ENCODE assay signal across 19 cellular contexts in genomic region chr17:15918661-15919259, GRCh38. TPM values are rescaled to one million over a fixed set of nuclear protein-coding genes. Genes with fewer than 3 reads are reported as not detected.
DNase-seq lines count a peak whose midpoint lies in the region; ATAC-seq and TF ChIP-seq lines count a peak whose summit lies in the region.
"Had no signal": no experiment of that assay in that cellular context is flagged by ENCODE, and none has a peak within 500 bp of the region (broad histone marks: within the 10 kb centered on the region; RNA-seq: fewer than 3 reads in every experiment).

No MANE protein-coding gene starts in this region.

- H3K27ac ChIP-seq in SJSA1 = 0 out of 2 replicates have a peak overlapping the region, but pooled peaks have one; percentile 20
- peak overlapping the region in 2 of 4 donors; percentile 32 to 58 for H3K27ac ChIP-seq in transverse colon
- H3K27ac ChIP-seq: adrenal gland, spleen had no signal

- TF ChIP-seq CTCF in transverse colon (IDR thresholded peaks at IDR 0.05) (no peak), type B pancreatic cell (conservative IDR thresholded peaks at IDR 0.05) (no peak)

- peaks cover 46% of the 10 kb centered on the region for H3K4me1 ChIP-seq in SJSA1 (replicated peaks)
- H3K4me1 ChIP-seq in transverse colon = peaks cover 0 to 15% (median 2%) of the 10 kb centered on the region in 4 donors
- H3K4me1 ChIP-seq: HAP-1 had no signal

- intact Hi-C loops in left colon (cut with DNase I, micrococcal nuclease) = no loop called here
- intact Hi-C loops in transverse colon (cut with DNase I; ENCODE audit: low total_unique reads) = no loop called here

- H3K36me3 ChIP-seq in SJSA1 = no peaks in the 10 kb centered on the region
- no peaks in the 10 kb centered on the region for H3K36me3 ChIP-seq in transverse colon
- H3K36me3 ChIP-seq: adrenal gland, HAP-1, spleen had no signal

- H3K27ac Mint-ChIP-seq in type B pancreatic cell = no peak overlapping the region

- H3K9me3 ChIP-seq in SJSA1 (replicated peaks) (peaks cover 6% of the 10 kb centered on the region; the same call in 1 of the 2 replicates), transverse colon (peaks cover 3 to 4% of the 10 kb centered on the region in 2 donors)
- H3K9me3 ChIP-seq: adrenal gland had no signal

- TF ChIP-seq EP300 in transverse colon (IDR thresholded peaks at IDR 0.05; ENCODE audit: low read depth) = no peak

- H3K4me3 ChIP-seq in SJSA1 (no peak overlapping the region), transverse colon (no peak overlapping the region)
- H3K4me3 ChIP-seq: adrenal gland, HAP-1, spleen had no signal

- peaks cover 13% of the 10 kb centered on the region for H3K9me3 Mint-ChIP-seq in type B pancreatic cell

- no peak for TF ChIP-seq POLR2A in transverse colon (IDR thresholded peaks at IDR 0.05)

- no peaks in the 10 kb centered on the region for H3K27me3 ChIP-seq in SJSA1 (replicated peaks)
- H3K27me3 ChIP-seq in transverse colon = peaks cover 11% of the 10 kb centered on the region

- in situ Hi-C loops in transverse colon (cut with MboI; ENCODE audit: low pct_ligation_motif_present in 1 of 4, low pct_unique_long_range_greater_than_20kb in 1 of 4, low sequenced_read_pairs in 3 of 4) = no loop called here

- no peak overlapping the region for H3K4me3 Mint-ChIP-seq in type B pancreatic cell

- DNase-seq in NCI-H2196 (lab: John Stamatoyannopoulos, UW; ENCODE audit: unreplicated experiment) (peak; percentile 17), NCI-H2196 treated with DMSO at 0.1 percent for 48 hours (lab: John Stamatoyannopoulos, UW; ENCODE audit: unreplicated experiment) (no peak), SJSA1 (ENCODE audit: low read depth in 1 of 2, low spot score in 2 of 2) (peak in 1 of 2 experiments; percentile 9), left colon (peak; percentile 43 to 66), transverse colon (peak; percentile 48), type B pancreatic cell (ENCODE audit: extremely low spot score, unreplicated experiment) (no peak), NCI-H146 (lab: John Stamatoyannopoulos, UW) (no peak)
- DNase-seq: 8988T; activated effector memory CD4-positive, alpha-beta T cell treated with anti-CD3 and anti-CD28 coated beads, Interleukin-2, amount 50 U/mL, for 16 hours; adrenal gland; caudate nucleus; DMS153; effector CD4-positive, alpha-beta T cell; NCI-H1436; NCI-H446 treated with DMSO at 0.1 percent for 48 hours; spleen had no signal

- 20 to 82% methylated on average over 1 to 9 of the region's 9 CpGs for WGBS in transverse colon (ENCODE audit: low coverage in 1 of 2), 2 donors

- H3K27me3 Mint-ChIP-seq in type B pancreatic cell = no peaks in the 10 kb centered on the region

- ATAC-seq in left colon (peak; percentile 90), GM19452 (IDR thresholded peaks at IDR 0.05; ENCODE audit: unreplicated experiment) (no peak)
- ATAC-seq: activated CD4-positive, CD25-positive, alpha-beta regulatory T cell treated with anti-CD3 and anti-CD28 coated beads, Interleukin-2, amount 50 U/mL, for 24 hours had no signal

- H3K4me1 Mint-ChIP-seq in type B pancreatic cell (ENCODE audit: unreplicated experiment) = no peaks in the 10 kb centered on the region

- H3K36me3 Mint-ChIP-seq in type B pancreatic cell = no peaks in the 10 kb centered on the region

RNA-seq across cellular contexts. Expression of gene ADORA2B, which starts 26.2 kb away (rescaled TPM):
- total RNA-seq in SJSA1 (2014; rRNA removed; shearing (Covaris generic)) = 8.5 and 19.5 TPM in 2 replicates
- total RNA-seq in left colon (10 to 100 TPM; 28.6 to 31.4 TPM), transverse colon (10 to 100 TPM; 41.4 to 68.9 (median 52.0) TPM), type B pancreatic cell (ENCODE audit: low replicate concordance) (2.0 and 4.0 TPM in 2 replicates)

Comparison
In these comparisons a context has a peak if more than half of its experiments do, and no peak if none do; other contexts are left out.
1. DNase-seq: peak in NCI-H2196 (single experiment), left colon (2 of 2) and transverse colon (single experiment); none in NCI-H2196 treated with DMSO at 0.1 percent for 48 hours (single experiment), type B pancreatic cell (single experiment) and NCI-H146 (single experiment).